Comparison of ENCODE assay signal across 32 cellular contexts in the genomic region with DNA sequence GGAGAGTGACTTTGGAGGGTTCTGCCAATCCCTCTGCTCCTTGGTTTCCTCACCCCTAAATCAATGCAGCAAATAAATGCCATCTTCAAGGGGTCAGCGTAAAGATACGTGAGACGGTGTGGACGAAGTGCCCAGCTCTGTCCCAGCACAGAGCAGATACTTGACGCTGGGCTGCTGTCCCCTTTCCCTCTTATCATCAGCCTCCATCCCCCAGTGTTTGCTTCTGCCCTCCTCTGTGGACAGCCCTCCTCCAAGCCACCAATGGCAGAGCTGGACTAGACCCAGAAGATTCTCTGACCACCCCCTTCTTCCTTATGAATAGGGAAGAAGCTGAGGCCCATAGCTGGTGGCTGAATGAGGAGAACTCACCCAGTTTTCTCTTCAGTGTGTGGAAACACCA. TPM values are rescaled to one million over a fixed set of nuclear protein-coding genes. Genes with fewer than 3 reads are reported as not detected.
"Had no signal": no experiment of that assay in that cellular context is flagged by ENCODE, and none has a peak within 500 bp of the region (broad histone marks: within the 10 kb centered on the region; RNA-seq: fewer than 3 reads in every experiment).

No MANE protein-coding gene starts in this region.

- H3K9me3 Mint-ChIP-seq: activated CD4-positive, alpha-beta T cell treated with anti-CD3 and anti-CD28 coated beads, Interleukin-2, amount 10 ng/mL, durations not matched to agents 24 days and 14 days; activated CD8-positive, alpha-beta T cell treated with anti-CD3 and anti-CD28 coated beads for 36 hours; activated naive CD4-positive, alpha-beta T cell treated with anti-CD3 and anti-CD28 coated beads, Interleukin-2, amount 10 ng/mL, durations not matched to agents 7 days and 5 days; activated naive CD8-positive, alpha-beta T cell treated with anti-CD3 and anti-CD28 coated beads for 36 hours; activated T-cell treated with anti-CD3 and anti-CD28 coated beads, Interleukin-2, amount 50 U/mL, for 24 hours; activated T-helper 1 cell treated with anti-CD3 and anti-CD28 coated beads, Interleukin-12 subunit alpha, Interleukin-12 subunit beta, Interleukin-2, Interleukin-4 antibody, amounts not matched to agents 30 ng/mL and 10 ng/mL and 1 ng/mL, durations not matched to agents 14 hours and 24 hours and 36 hours; central memory CD8-positive, alpha-beta T cell; IgD-negative memory B cell had no signal

- H3K36me3 ChIP-seq: brain microvascular endothelial cell, WERI-Rb-1 had no signal

- H3K27ac ChIP-seq: brain microvascular endothelial cell, PC-9, RWPE1, WERI-Rb-1 had no signal

- H3K4me3 Mint-ChIP-seq: activated CD4-positive, alpha-beta T cell treated with anti-CD3 and anti-CD28 coated beads, Interleukin-2, amount 10 ng/mL, durations not matched to agents 24 days and 14 days; activated CD8-positive, alpha-beta T cell treated with anti-CD3 and anti-CD28 coated beads for 36 hours; activated naive CD4-positive, alpha-beta T cell treated with anti-CD3 and anti-CD28 coated beads, Interleukin-2, amount 10 ng/mL, durations not matched to agents 7 days and 5 days; activated naive CD8-positive, alpha-beta T cell treated with anti-CD3 and anti-CD28 coated beads for 36 hours; activated T-cell treated with anti-CD3 and anti-CD28 coated beads, Interleukin-2, amount 50 U/mL, for 24 hours; activated T-helper 1 cell treated with anti-CD3 and anti-CD28 coated beads, Interleukin-12 subunit alpha, Interleukin-12 subunit beta, Interleukin-2, Interleukin-4 antibody, amounts not matched to agents 30 ng/mL and 10 ng/mL and 1 ng/mL, durations not matched to agents 14 hours and 24 hours and 36 hours; central memory CD8-positive, alpha-beta T cell; IgD-negative memory B cell had no signal

- H3K4me1 Mint-ChIP-seq: activated naive CD8-positive, alpha-beta T cell treated with anti-CD3 and anti-CD28 coated beads for 36 hours; central memory CD8-positive, alpha-beta T cell had no signal

- H3K27me3 Mint-ChIP-seq: activated CD8-positive, alpha-beta T cell treated with anti-CD3 and anti-CD28 coated beads for 36 hours had no signal

- ATAC-seq: activated CD8-positive, alpha-beta T cell treated with anti-CD3 and anti-CD28 coated beads for 36 hours had no signal

- H3K36me3 Mint-ChIP-seq: activated naive CD4-positive, alpha-beta T cell treated with anti-CD3 and anti-CD28 coated beads, Interleukin-2, amount 10 ng/mL, durations not matched to agents 7 days and 5 days; activated naive CD8-positive, alpha-beta T cell treated with anti-CD3 and anti-CD28 coated beads for 36 hours had no signal

- H3K27me3 ChIP-seq: brain microvascular endothelial cell had no signal

- DNase-seq: activated CD4-positive, alpha-beta T cell treated with anti-CD3 and anti-CD28 coated beads, Interleukin-2, amount 10 ng/mL, durations not matched to agents 24 days and 14 days; activated CD4-positive, alpha-beta T cell treated with anti-CD3 and anti-CD28 coated beads, Interleukin-2, amount 50 U/mL, for 4 hours; activated CD8-positive, alpha-beta T cell treated with anti-CD3 and anti-CD28 coated beads for 36 hours; activated gamma-delta T cell treated with Interleukin-2 at 50 U/mL for 16 hours; activated naive CD4-positive, alpha-beta T cell treated with anti-CD3 and anti-CD28 coated beads, Interleukin-2, amount 10 ng/mL, durations not matched to agents 7 days and 5 days; activated naive CD8-positive, alpha-beta T cell treated with anti-CD3 and anti-CD28 coated beads for 36 hours; activated T-cell treated with anti-CD3 and anti-CD28 coated beads, Interleukin-2, amount 50 U/mL, for 24 hours; amniotic stem cell; brain microvascular endothelial cell; Kasumi-1; KG1; MM.1S; NCI-H1092 treated with DMSO at 0.1 percent for 48 hours; NCI-H1417; NCI-H146; NCI-H187; NCI-H2029 treated with DMSO at 0.1 percent for 48 hours; NCI-H2107; NCI-H2171; NCI-H510A; NCI-H526; NCI-H748 treated with DMSO at 0.1 percent for 48 hours; NK-92 treated with Interleukin-12 subunit alpha and Interleukin-12 subunit beta, amount 100 ng/mL, for 24 hours; PC-9; Right ventricle myocardium superior; SW 1271; T1000; WERI-Rb-1 had no signal

- H3K27ac Mint-ChIP-seq: activated CD4-positive, alpha-beta T cell treated with anti-CD3 and anti-CD28 coated beads, Interleukin-2, amount 10 ng/mL, durations not matched to agents 24 days and 14 days; activated CD8-positive, alpha-beta T cell treated with anti-CD3 and anti-CD28 coated beads for 36 hours; activated naive CD4-positive, alpha-beta T cell treated with anti-CD3 and anti-CD28 coated beads, Interleukin-2, amount 10 ng/mL, durations not matched to agents 7 days and 5 days; activated naive CD8-positive, alpha-beta T cell treated with anti-CD3 and anti-CD28 coated beads for 36 hours; activated T-cell treated with anti-CD3 and anti-CD28 coated beads, Interleukin-2, amount 50 U/mL, for 24 hours; activated T-helper 1 cell treated with anti-CD3 and anti-CD28 coated beads, Interleukin-12 subunit alpha, Interleukin-12 subunit beta, Interleukin-2, Interleukin-4 antibody, amounts not matched to agents 30 ng/mL and 10 ng/mL and 1 ng/mL, durations not matched to agents 14 hours and 24 hours and 36 hours had no signal

- H3K4me3 ChIP-seq: PC-9 had no signal

RNA-seq across cellular contexts. Expression of a gene that starts 17.7 kb away (rescaled TPM):
- total RNA-seq: activated CD4-positive, alpha-beta T cell treated with anti-CD3 and anti-CD28 coated beads, Interleukin-2, amount 10 ng/mL, durations not matched to agents 24 days and 14 days; activated CD8-positive, alpha-beta T cell treated with anti-CD3 and anti-CD28 coated beads for 36 hours; activated T-helper 1 cell treated with anti-CD3 and anti-CD28 coated beads, Interleukin-12 subunit alpha, Interleukin-12 subunit beta, Interleukin-2, Interleukin-4 antibody, amounts not matched to agents 30 ng/mL and 10 ng/mL and 1 ng/mL, durations not matched to agents 14 hours and 24 hours and 36 hours had no signal
